ENCODE assay signal across 32 cellular contexts in genomic region chr16:87194172-87194571, GRCh38.
"Had no signal": no experiment of that assay in that cellular context is flagged by ENCODE, and none has a peak within 500 bp of the region (broad histone marks: within the 10 kb centered on the region; RNA-seq: fewer than 3 reads in every experiment).

No MANE protein-coding gene starts in this region.

- H3K27ac ChIP-seq: adrenal gland, body of pancreas, esophagus muscularis mucosa, foreskin keratinocyte, gastrocnemius medialis, heart left ventricle had no signal

- FAIRE-seq: colon had no signal

- H3K4me1 ChIP-seq: adrenal gland, body of pancreas, esophagus muscularis mucosa, foreskin keratinocyte, gastrocnemius medialis, heart left ventricle had no signal

- H3K27me3 ChIP-seq: adrenal gland, body of pancreas had no signal

- H3K9me3 ChIP-seq: adrenal gland, gastrocnemius medialis had no signal

- H3K4me3 ChIP-seq: adrenal gland, body of pancreas, esophagus muscularis mucosa, gastrocnemius medialis, heart left ventricle had no signal

- H3K36me3 ChIP-seq: adrenal gland, esophagus muscularis mucosa, gastrocnemius medialis, heart left ventricle had no signal

- DNase-seq: activated CD4-positive, alpha-beta memory T cell treated with anti-CD3 and anti-CD28 coated beads for 36 hours; activated CD4-positive, alpha-beta T cell treated with anti-CD3 and anti-CD28 coated beads for 36 hours; activated CD4-positive, alpha-beta T cell treated with anti-CD3 and anti-CD28 coated beads, Interleukin-2, amount 10 ng/mL, durations not matched to agents 24 days and 14 days; activated CD4-positive, CD25-positive, alpha-beta regulatory T cell; activated CD4-positive, CD25-positive, alpha-beta regulatory T cell treated with anti-CD3 and anti-CD28 coated beads, Interleukin-2, amount 50 U/mL, for 72 hours; activated CD8-positive, alpha-beta memory T cell treated with anti-CD3 and anti-CD28 coated beads, Interleukin-2, amount 10 ng/mL, durations not matched to agents 7 days and 5 days; activated CD8-positive, alpha-beta memory T cell treated with anti-CD3 and anti-CD28 coated beads, Interleukin-2, amount 50 U/mL, for 4 hours; activated CD8-positive, alpha-beta T cell treated with anti-CD3 and anti-CD28 coated beads, Interleukin-2, amount 10 ng/mL, durations not matched to agents 7 days and 5 days; activated effector memory CD4-positive, alpha-beta T cell treated with anti-CD3 and anti-CD28 coated beads, Interleukin-2, amount 50 U/mL, for 16 hours; activated naive CD4-positive, alpha-beta T cell treated with anti-CD3 and anti-CD28 coated beads for 36 hours; activated naive CD8-positive, alpha-beta T cell treated with anti-CD3 and anti-CD28 coated beads for 36 hours; activated naive CD8-positive, alpha-beta T cell treated with anti-CD3 and anti-CD28 coated beads, Interleukin-2, amount 50 U/mL, for 24 hours; activated T-cell treated with anti-CD3 and anti-CD28 coated beads, Interleukin-2, amount 50 U/mL, for 1 hour; activated T-cell treated with anti-CD3 and anti-CD28 coated beads, Interleukin-2, amount 50 U/mL, for 48 hours; adrenal gland; amygdala; aorta; body of pancreas; caudate nucleus; cortex of kidney; dermis blood vessel endothelial cell; effector CD4-positive, alpha-beta T cell; effector memory CD8-positive, alpha-beta T cell; erythroblast; foreskin keratinocyte; gastrocnemius medialis; glutamatergic neuron; heart left ventricle; T-helper 17 cell; T1000 had no signal
